14 cellular contexts compared by ENCODE assay signal in the genomic region with DNA sequence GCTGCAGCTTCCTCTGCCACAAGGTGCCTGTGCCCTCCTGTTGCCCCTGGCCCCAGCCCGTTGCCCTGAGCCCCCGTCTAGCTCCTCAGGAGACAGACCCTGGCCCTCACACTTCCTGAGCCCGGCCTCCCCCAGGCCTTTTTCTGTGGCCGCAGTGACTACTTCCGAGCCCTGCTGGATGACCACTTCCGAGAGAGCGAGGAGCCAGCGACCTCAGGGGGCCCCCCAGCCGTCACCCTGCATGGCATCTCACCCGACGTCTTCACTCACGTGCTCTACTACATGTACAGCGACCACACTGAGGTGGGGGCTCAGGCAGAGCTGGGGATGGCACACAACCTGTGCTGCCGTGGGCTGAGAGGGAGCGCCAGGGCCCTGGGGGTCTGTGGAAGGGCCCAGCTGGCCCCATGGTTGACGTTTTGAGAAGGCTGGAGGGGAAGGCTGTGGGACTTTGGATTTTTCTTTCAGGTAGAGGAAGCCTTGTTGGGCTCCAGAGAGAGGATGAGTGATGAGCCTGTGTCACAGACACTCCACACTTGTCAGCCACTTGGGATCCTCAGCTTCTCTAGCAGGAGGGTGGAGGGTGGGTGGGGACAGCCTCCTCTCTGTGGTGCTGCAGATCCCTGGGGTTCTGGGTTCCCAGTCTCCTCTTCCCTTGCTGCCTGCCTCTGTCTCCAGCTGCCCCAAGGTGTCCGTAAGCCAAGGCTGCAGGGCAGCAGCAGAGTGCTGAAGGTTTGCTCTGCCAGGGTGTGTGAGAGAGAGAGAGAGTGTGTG. TPM values are rescaled to one million over a fixed set of nuclear protein-coding genes. Genes with fewer than 3 reads are reported as not detected.
DNase-seq lines count a peak whose midpoint lies in the region; ATAC-seq and TF ChIP-seq lines count a peak whose summit lies in the region.
"Had no signal": no experiment of that assay in that cellular context is flagged by ENCODE, and none has a peak within 500 bp of the region (broad histone marks: within the 10 kb centered on the region; RNA-seq: fewer than 3 reads in every experiment).

No MANE protein-coding gene starts in this region.

- ATAC-seq in activated naive CD8-positive, alpha-beta T cell treated with anti-CD3 and anti-CD28 coated beads, Interleukin-2, amount 10 ng/mL, durations not matched to agents 7 days and 5 days (ENCODE audit: low read depth) = no peak
- ATAC-seq in HG03175 (IDR thresholded peaks at IDR 0.05; ENCODE audit: unreplicated experiment) (no peak), GM21717 (IDR thresholded peaks at IDR 0.05; ENCODE audit: unreplicated experiment) (no peak)
- ATAC-seq: effector memory CD8-positive, alpha-beta T cell; left colon had no signal

- H3K4me3 ChIP-seq in neural progenitor cell (no peak overlapping the region), tibial artery (no peak overlapping the region)

- TF ChIP-seq CTCF in chondrocyte (IDR thresholded peaks at IDR 0.05) (no peak), neural progenitor cell (IDR thresholded peaks at IDR 0.05) (no peak), tibial artery (IDR thresholded peaks at IDR 0.05) (no peak)

- H3K4me1 ChIP-seq in neural progenitor cell = no peaks in the 10 kb centered on the region
- peaks cover 12 to 34% (median 25%) of the 10 kb centered on the region in 4 donors for H3K4me1 ChIP-seq in tibial artery

- H3K27me3 ChIP-seq in neural progenitor cell = peaks cover 19% of the 10 kb centered on the region
- H3K27me3 ChIP-seq in tibial artery = no peaks in the 10 kb centered on the region

- H3K36me3 ChIP-seq in neural progenitor cell = no peaks in the 10 kb centered on the region
- H3K36me3 ChIP-seq in tibial artery = peaks cover 36 to 67% (median 45%) of the 10 kb centered on the region in 3 donors

- peaks cover 16% of the 10 kb centered on the region for H3K4me1 Mint-ChIP-seq in activated naive CD8-positive, alpha-beta T cell treated with anti-CD3 and anti-CD28 coated beads, Interleukin-2, amount 10 ng/mL, durations not matched to agents 7 days and 5 days
- peaks cover 22% of the 10 kb centered on the region for H3K4me1 Mint-ChIP-seq in activated naive CD8-positive, alpha-beta T cell treated with anti-CD3 and anti-CD28 coated beads for 36 hours
- H3K4me1 Mint-ChIP-seq in chondrocyte (ENCODE audit: low read depth) (peaks cover 16% of the 10 kb centered on the region), neural progenitor cell (peaks cover 16% of the 10 kb centered on the region)

- H3K4me2 ChIP-seq in neural progenitor cell = no peak overlapping the region

- H3F3A ChIP-seq in neural progenitor cell (ENCODE audit: low read depth) = peaks cover 4% of the 10 kb centered on the region

- no peaks in the 10 kb centered on the region for H4K20me1 ChIP-seq in neural progenitor cell (ENCODE audit: low read depth)

- intact Hi-C loops in tibial artery (cut with DNase I; ENCODE audit: low total_unique reads) = no loop called here

- H3K9ac ChIP-seq in neural progenitor cell = no peak overlapping the region

- POLR2A ChIA-PET in activated naive CD8-positive, alpha-beta T cell treated with anti-CD3 and anti-CD28 coated beads, Interleukin-2, amount 10 ng/mL, durations not matched to agents 7 days and 5 days (lab: Charles Lee) = no interaction called here

- no peaks in the 10 kb centered on the region for H3K27me3 Mint-ChIP-seq in activated naive CD8-positive, alpha-beta T cell treated with anti-CD3 and anti-CD28 coated beads, Interleukin-2, amount 10 ng/mL, durations not matched to agents 7 days and 5 days
- H3K27me3 Mint-ChIP-seq in activated naive CD8-positive, alpha-beta T cell treated with anti-CD3 and anti-CD28 coated beads for 36 hours = no peaks in the 10 kb centered on the region
- H3K27me3 Mint-ChIP-seq in chondrocyte (ENCODE audit: low read depth) = no peaks in the 10 kb centered on the region
- H3K27me3 Mint-ChIP-seq in neural progenitor cell (ENCODE audit: insufficient read depth, low read depth) = peaks cover 6% of the 10 kb centered on the region
- H3K27me3 Mint-ChIP-seq: effector memory CD8-positive, alpha-beta T cell had no signal

- H3K9me3 Mint-ChIP-seq in activated naive CD8-positive, alpha-beta T cell treated with anti-CD3 and anti-CD28 coated beads, Interleukin-2, amount 10 ng/mL, durations not matched to agents 7 days and 5 days = no peaks in the 10 kb centered on the region
- no peaks in the 10 kb centered on the region for H3K9me3 Mint-ChIP-seq in activated naive CD8-positive, alpha-beta T cell treated with anti-CD3 and anti-CD28 coated beads for 36 hours
- no peaks in the 10 kb centered on the region for H3K9me3 Mint-ChIP-seq in chondrocyte (ENCODE audit: low read depth)
- no peaks in the 10 kb centered on the region for H3K9me3 Mint-ChIP-seq in neural progenitor cell
- H3K9me3 Mint-ChIP-seq: effector memory CD8-positive, alpha-beta T cell had no signal

- H3K79me2 ChIP-seq in neural progenitor cell (ENCODE audit: low read depth) = no peaks in the 10 kb centered on the region

- H3K4me3 Mint-ChIP-seq in activated naive CD8-positive, alpha-beta T cell treated with anti-CD3 and anti-CD28 coated beads, Interleukin-2, amount 10 ng/mL, durations not matched to agents 7 days and 5 days = no peak overlapping the region
- no peak overlapping the region for H3K4me3 Mint-ChIP-seq in activated naive CD8-positive, alpha-beta T cell treated with anti-CD3 and anti-CD28 coated beads for 36 hours
- H3K4me3 Mint-ChIP-seq in chondrocyte (ENCODE audit: unreplicated experiment) = no peak overlapping the region
- H3K4me3 Mint-ChIP-seq in neural progenitor cell = peak overlapping the region; percentile 33
- H3K4me3 Mint-ChIP-seq: effector memory CD8-positive, alpha-beta T cell had no signal

- no peaks in the 10 kb centered on the region for H3K36me3 Mint-ChIP-seq in activated naive CD8-positive, alpha-beta T cell treated with anti-CD3 and anti-CD28 coated beads, Interleukin-2, amount 10 ng/mL, durations not matched to agents 7 days and 5 days
- H3K36me3 Mint-ChIP-seq in activated naive CD8-positive, alpha-beta T cell treated with anti-CD3 and anti-CD28 coated beads for 36 hours = no peaks in the 10 kb centered on the region
- peaks cover 5% of the 10 kb centered on the region for H3K36me3 Mint-ChIP-seq in chondrocyte (ENCODE audit: low read depth)
- peaks cover 3% of the 10 kb centered on the region for H3K36me3 Mint-ChIP-seq in neural progenitor cell

- H3K27ac ChIP-seq in neural progenitor cell (no peak overlapping the region), tibial artery (no peak overlapping the region)

- H3K9me3 ChIP-seq in neural progenitor cell (ENCODE audit: low read depth) = no peaks in the 10 kb centered on the region
- no peaks in the 10 kb centered on the region for H3K9me3 ChIP-seq in tibial artery
- H3K9me3 ChIP-seq: Caco-2 had no signal

- no peak overlapping the region for H3K27ac Mint-ChIP-seq in activated naive CD8-positive, alpha-beta T cell treated with anti-CD3 and anti-CD28 coated beads, Interleukin-2, amount 10 ng/mL, durations not matched to agents 7 days and 5 days
- H3K27ac Mint-ChIP-seq in activated naive CD8-positive, alpha-beta T cell treated with anti-CD3 and anti-CD28 coated beads for 36 hours = no peak overlapping the region
- H3K27ac Mint-ChIP-seq in chondrocyte (ENCODE audit: unreplicated experiment) (peak overlapping the region; percentile 54), neural progenitor cell (peak overlapping the region; percentile 83)
- H3K27ac Mint-ChIP-seq: effector memory CD8-positive, alpha-beta T cell had no signal

- H2AFZ ChIP-seq in neural progenitor cell (replicated peaks) = no peak overlapping the region

- DNase-seq in activated naive CD8-positive, alpha-beta T cell treated with anti-CD3 and anti-CD28 coated beads, Interleukin-2, amount 10 ng/mL, durations not matched to agents 7 days and 5 days = peak; percentile 21
- no peak for DNase-seq in activated naive CD8-positive, alpha-beta T cell treated with anti-CD3 and anti-CD28 coated beads for 36 hours
- DNase-seq in chondrocyte (ENCODE audit: low spot score) (peak; percentile 90), neural progenitor cell (ENCODE audit: low spot score) (no peak), tibial artery (peak; percentile 17 to 61), GF-D8 (lab: John Stamatoyannopoulos, UW) (no peak)
- DNase-seq: effector memory CD8-positive, alpha-beta T cell; hippocampal formation; Karpas-422; left colon; RPMI8226 had no signal

RNA-seq across cellular contexts. Expression of gene ABTB1, which starts 5.0 kb away (rescaled TPM):
- 10 to 100 TPM; 63.4 to 65.5 TPM for total RNA-seq in activated naive CD8-positive, alpha-beta T cell treated with anti-CD3 and anti-CD28 coated beads, Interleukin-2, amount 10 ng/mL, durations not matched to agents 7 days and 5 days
- 1 to 10 TPM; 6.8 to 8.0 TPM for total RNA-seq in activated naive CD8-positive, alpha-beta T cell treated with anti-CD3 and anti-CD28 coated beads for 36 hours
- 18.1 to 27.2 TPM (median 26.7 TPM) in 3 replicates for total RNA-seq in chondrocyte
- 2.4 and 4.9 TPM in 2 replicates for total RNA-seq in neural progenitor cell (ENCODE audit: low replicate concordance)

RNA-seq across cellular contexts. Expression of gene PODXL2, which starts 48.7 kb away (rescaled TPM):
- total RNA-seq in activated naive CD8-positive, alpha-beta T cell treated with anti-CD3 and anti-CD28 coated beads, Interleukin-2, amount 10 ng/mL, durations not matched to agents 7 days and 5 days = 1 to 10 TPM; 2.2 TPM
- total RNA-seq in activated naive CD8-positive, alpha-beta T cell treated with anti-CD3 and anti-CD28 coated beads for 36 hours = 1 to 10 TPM; 1.3 to 1.7 TPM
- total RNA-seq in chondrocyte (4.3 to 10.8 TPM (median 10.7 TPM) in 3 replicates), neural progenitor cell (ENCODE audit: low replicate concordance) (18.4 and 43.8 TPM in 2 replicates)

Comparison
In these comparisons a context has a peak if more than half of its experiments do, and no peak if none do; other contexts are left out.
1. DNase-seq: peak in activated naive CD8-positive, alpha-beta T cell treated with anti-CD3 and anti-CD28 coated beads, Interleukin-2, amount 10 ng/mL, durations not matched to agents 7 days and 5 days (single experiment), chondrocyte (single experiment) and tibial artery (2 of 2); none in activated naive CD8-positive, alpha-beta T cell treated with anti-CD3 and anti-CD28 coated beads for 36 hours (single experiment), neural progenitor cell (single experiment) and GF-D8 (single experiment).
2. H3K27ac Mint-ChIP-seq: peak in chondrocyte (single experiment) and neural progenitor cell (single experiment); none in activated naive CD8-positive, alpha-beta T cell treated with anti-CD3 and anti-CD28 coated beads, Interleukin-2, amount 10 ng/mL, durations not matched to agents 7 days and 5 days (single experiment) and activated naive CD8-positive, alpha-beta T cell treated with anti-CD3 and anti-CD28 coated beads for 36 hours (single experiment).